16 cellular contexts compared by ENCODE assay signal in genomic region chr6:44974511-44974910, GRCh38.
DNase-seq lines count a peak whose midpoint lies in the region; ATAC-seq lines count a peak whose summit lies in the region.
"Had no signal": no experiment of that assay in that cellular context is flagged by ENCODE, and none has a peak within 500 bp of the region (broad histone marks: within the 10 kb centered on the region; RNA-seq: fewer than 3 reads in every experiment).

No MANE protein-coding gene starts in this region.

- peak; percentile 85 for ATAC-seq in Right ventricle myocardium superior (ENCODE audit: poor library complexity)
- no peak for ATAC-seq in activated naive CD8-positive, alpha-beta T cell treated with anti-CD3 and anti-CD28 coated beads, Interleukin-2, amount 50 U/mL, for 24 hours
- ATAC-seq in naive thymus-derived CD8-positive, alpha-beta T cell: no peak

- intact Hi-C loops in Right ventricle myocardium superior (cut with DNase I): no loop called here
- intact Hi-C loops in cardiac septum (cut with DNase I): no loop called here

- H3K27ac ChIP-seq in caudate nucleus (ENCODE audit: low read depth, low read length): no peak overlapping the region
- H3K27ac ChIP-seq: C4-2B had no signal

- H3K27me3 Mint-ChIP-seq in activated naive CD8-positive, alpha-beta T cell treated with anti-CD3 and anti-CD28 coated beads, Interleukin-2, amount 50 U/mL, for 24 hours: no peaks in the 10 kb centered on the region
- H3K27me3 Mint-ChIP-seq in naive thymus-derived CD8-positive, alpha-beta T cell: no peaks in the 10 kb centered on the region

- peaks cover 67% of the 10 kb centered on the region for H3K4me1 Mint-ChIP-seq in activated naive CD8-positive, alpha-beta T cell treated with anti-CD3 and anti-CD28 coated beads, Interleukin-2, amount 50 U/mL, for 24 hours
- H3K4me1 Mint-ChIP-seq in naive thymus-derived CD8-positive, alpha-beta T cell: peaks cover 10 to 60% (median 48%) of the 10 kb centered on the region in 4 donors

- peaks cover 34% of the 10 kb centered on the region for H3K36me3 Mint-ChIP-seq in activated naive CD8-positive, alpha-beta T cell treated with anti-CD3 and anti-CD28 coated beads, Interleukin-2, amount 50 U/mL, for 24 hours (ENCODE audit: low read depth)
- H3K36me3 Mint-ChIP-seq in naive thymus-derived CD8-positive, alpha-beta T cell: peaks cover 0 to 22% (median 9%) of the 10 kb centered on the region in 3 donors

- H3K9me3 Mint-ChIP-seq in activated naive CD8-positive, alpha-beta T cell treated with anti-CD3 and anti-CD28 coated beads, Interleukin-2, amount 50 U/mL, for 24 hours: peaks cover 27% of the 10 kb centered on the region
- peaks cover 0 to 15% (median 9%) of the 10 kb centered on the region in 9 donors for H3K9me3 Mint-ChIP-seq in naive thymus-derived CD8-positive, alpha-beta T cell

- H3K27ac Mint-ChIP-seq in activated naive CD8-positive, alpha-beta T cell treated with anti-CD3 and anti-CD28 coated beads, Interleukin-2, amount 50 U/mL, for 24 hours: peak overlapping the region; percentile 15
- H3K27ac Mint-ChIP-seq in naive thymus-derived CD8-positive, alpha-beta T cell: peak overlapping the region in 6 of 10 donors; percentile 8 to 80 (median 56)

- no peak overlapping the region for H3K4me3 Mint-ChIP-seq in activated naive CD8-positive, alpha-beta T cell treated with anti-CD3 and anti-CD28 coated beads, Interleukin-2, amount 50 U/mL, for 24 hours
- H3K4me3 Mint-ChIP-seq in naive thymus-derived CD8-positive, alpha-beta T cell: peak overlapping the region in 1 of 10 donors; percentile 20

- no peak for DNase-seq in Right ventricle myocardium superior
- DNase-seq in cardiac septum (ENCODE audit: low spot score): no peak
- peak; percentile 69 for DNase-seq in OCI-M1 (lab: John Stamatoyannopoulos, UW)
- no peak for DNase-seq in activated naive CD8-positive, alpha-beta T cell treated with anti-CD3 and anti-CD28 coated beads, Interleukin-2, amount 50 U/mL, for 24 hours
- DNase-seq in naive thymus-derived CD8-positive, alpha-beta T cell: no peak
- DNase-seq in CD1c-positive myeloid dendritic cell (ENCODE audit: extremely low spot score): no peak
- DNase-seq in caudate nucleus (lab: John Stamatoyannopoulos, UW): no peak
- DNase-seq in DMS114 treated with DMSO at 0.1 percent for 48 hours (lab: John Stamatoyannopoulos, UW; ENCODE audit: unreplicated experiment): no peak
- DNase-seq: DMS79, MG63, NCI-H1417, NCI-H1694 treated with DMSO at 0.1 percent for 48 hours, NCI-H2081 treated with DMSO at 0.1 percent for 48 hours, NCI-H446, NCI-H526 treated with DMSO at 0.1 percent for 48 hours had no signal

- POLR2A ChIA-PET in naive thymus-derived CD8-positive, alpha-beta T cell (lab: Charles Lee): interaction anchor here (1.3 kb wide), 1 partner anchor 13 kb away, joined by 3 read pairs; no protein-coding TSS in a partner anchor
